Comparison of ENCODE assay signal across 26 cellular contexts in genomic region chr3:53764376-53764775, GRCh38.
A peak's percentile ranks its signal among the peaks of the same experiment; 100 is the strongest.
DNase-seq lines count a peak whose midpoint lies in the region; ATAC-seq, FAIRE-seq and TF ChIP-seq lines count a peak whose summit lies in the region.
"Had no signal": no experiment of that assay in that cellular context is flagged by ENCODE, and none has a peak within 500 bp of the region (broad histone marks: within the 10 kb centered on the region; RNA-seq: fewer than 3 reads in every experiment).

No MANE protein-coding gene starts in this region.

- H3K9ac ChIP-seq in mesenchymal stem cell (ENCODE audit: low read length) = no peak overlapping the region
- H3K9ac ChIP-seq: BLaER1 treated with 17β-estradiol and CSF1 and Interleukin-3, amounts not matched to agents 10 nM and 100 nM had no signal

- 85% methylated on average over 9 of the region's 9 CpGs for WGBS in mesenchymal stem cell

- H3K27me3 Mint-ChIP-seq in effector memory CD8-positive, alpha-beta T cell = peaks cover 12 to 22% of the 10 kb centered on the region in 2 donors
- H3K27me3 Mint-ChIP-seq: stimulated activated memory B cell treated with anti-CD40 and anti-IgM and Interleukin-4, amounts not matched to agents 10 μg/mL and 1 μg/mL and 100 μg/mL, for 72 hours had no signal

- no peak overlapping the region for H3K4ac ChIP-seq in mesenchymal stem cell (ENCODE audit: low read depth in 1 of 2, low read length in 2 of 2)

- FAIRE-seq in GM12891 (lab: Jason Lieb, UNC) = peak; percentile 69
- FAIRE-seq: TTC549 had no signal

- H3K18ac ChIP-seq in mesenchymal stem cell (ENCODE audit: low read depth in 1 of 2, low read length in 2 of 2) = no peak overlapping the region

- ATAC-seq in effector memory CD8-positive, alpha-beta T cell (replicated peaks) = no peak
- ATAC-seq: activated naive CD4-positive, alpha-beta T cell treated with anti-CD3 and anti-CD28 coated beads, Interleukin-2, amount 50 U/mL, for 72 hours; stimulated activated memory B cell treated with anti-CD40 and anti-IgM and Interleukin-4, amounts not matched to agents 10 μg/mL and 1 μg/mL and 100 μg/mL, for 72 hours had no signal

- H2BK12ac ChIP-seq in mesenchymal stem cell (ENCODE audit: low read length in 2 of 2) = no peak overlapping the region

- H3K36me3 ChIP-seq in mesenchymal stem cell (ENCODE audit: control insufficient read depth in 1 of 2, insufficient read depth in 2 of 2, low read depth in 1 of 2, low read length in 2 of 2) = no peaks in the 10 kb centered on the region
- H3K36me3 ChIP-seq: BLaER1 treated with 17β-estradiol and CSF1 and Interleukin-3, amounts not matched to agents 10 nM and 100 nM; colonic mucosa; right lobe of liver; suprapubic skin; uterus had no signal

- H3K79me1 ChIP-seq in mesenchymal stem cell (replicated peaks; ENCODE audit: low read length, poor library complexity, severe bottlenecking) = no peaks in the 10 kb centered on the region

- H3K4me2 ChIP-seq in mesenchymal stem cell (ENCODE audit: low read length, poor library complexity, severe bottlenecking) = no peak overlapping the region
- H3K4me2 ChIP-seq: BLaER1 treated with 17β-estradiol and CSF1 and Interleukin-3, amounts not matched to agents 10 nM and 100 nM had no signal

- H3K4me1 ChIP-seq in mesenchymal stem cell (ENCODE audit: control insufficient read depth, insufficient read depth, low read depth, low read length) = no peaks in the 10 kb centered on the region
- H3K4me1 ChIP-seq: colonic mucosa, right lobe of liver, suprapubic skin, uterus had no signal

- no peak overlapping the region for H2BK5ac ChIP-seq in mesenchymal stem cell (ENCODE audit: low read depth, low read length, poor library complexity, severe bottlenecking)

- H2AK5ac ChIP-seq in mesenchymal stem cell (ENCODE audit: low read length, severe bottlenecking) = no peak overlapping the region

- no peaks in the 10 kb centered on the region for H3K9me3 ChIP-seq in mesenchymal stem cell (ENCODE audit: control insufficient read depth, low read length)
- H3K9me3 ChIP-seq: BLaER1 treated with 17β-estradiol and CSF1 and Interleukin-3, amounts not matched to agents 10 nM and 100 nM; colonic mucosa; right lobe of liver; suprapubic skin; uterus had no signal

- peaks cover 35 to 55% of the 10 kb centered on the region in 2 experiments for H3K27me3 ChIP-seq in mesenchymal stem cell (ENCODE audit: control insufficient read depth in 1 of 2, insufficient read depth in 1 of 2, low read length in 2 of 2)
- H3K27me3 ChIP-seq: BLaER1 treated with 17β-estradiol and CSF1 and Interleukin-3, amounts not matched to agents 10 nM and 100 nM; colonic mucosa; right lobe of liver; suprapubic skin; uterus had no signal

- no peak overlapping the region for H4K8ac ChIP-seq in mesenchymal stem cell (ENCODE audit: low read length)

- no peak overlapping the region for H3K27ac ChIP-seq in mesenchymal stem cell (ENCODE audit: low read length, poor library complexity, severe bottlenecking)
- H3K27ac ChIP-seq: BLaER1 treated with 17β-estradiol and CSF1 and Interleukin-3, amounts not matched to agents 10 nM and 100 nM; colonic mucosa; right lobe of liver; suprapubic skin; uterus had no signal

- no peak overlapping the region for H2BK15ac ChIP-seq in mesenchymal stem cell (ENCODE audit: low read depth, poor library complexity, severe bottlenecking)

- no peaks in the 10 kb centered on the region for H3K9me3 Mint-ChIP-seq in effector memory CD8-positive, alpha-beta T cell
- H3K9me3 Mint-ChIP-seq: activated naive CD4-positive, alpha-beta T cell treated with anti-CD3 and anti-CD28 coated beads, Interleukin-2, amount 50 U/mL, for 72 hours; stimulated activated memory B cell treated with anti-CD40 and anti-IgM and Interleukin-4, amounts not matched to agents 10 μg/mL and 1 μg/mL and 100 μg/mL, for 72 hours; T-helper 1 cell treated with Interleukin-12 subunit alpha and Interleukin-12 subunit beta and Interleukin-4 antibody, amounts not matched to agents 30 μg/mL and 1 μg/mL, for 36 hours had no signal

- peak overlapping the region in 1 of 2 experiments; percentile 42 for H3K14ac ChIP-seq in mesenchymal stem cell (ENCODE audit: low read length in 2 of 2)

- peak overlapping the region; percentile 71 for H4K91ac ChIP-seq in mesenchymal stem cell (ENCODE audit: low read length)

- no peak for DNase-seq in GM12891 (ENCODE audit: insufficient read length, low spot score)
- peak; percentile 29 for DNase-seq in NCI-H2196 treated with DMSO at 0.1 percent for 48 hours (lab: John Stamatoyannopoulos, UW; ENCODE audit: unreplicated experiment)
- peak; percentile 73 for DNase-seq in SHP77 treated with DMSO at 0.1 percent for 48 hours (lab: John Stamatoyannopoulos, UW)
- no peak for DNase-seq in mesenchymal stem cell
- DNase-seq in dedifferentiated amniotic fluid mesenchymal stem cell (ENCODE audit: extremely low spot score) = no peak
- DNase-seq in mesenteric fat pad (ENCODE audit: low spot score) = no peak
- DNase-seq in effector memory CD8-positive, alpha-beta T cell = no peak
- no peak for DNase-seq in hypothalamus (lab: John Stamatoyannopoulos, UW)
- DNase-seq: activated T-cell treated with anti-CD3 and anti-CD28 coated beads for 4 hours; colonic mucosa; COR-L47; effector memory CD4-positive, alpha-beta T cell; GOT3; kidney glomerular epithelial cell; NCI-H187 treated with DMSO at 0.1 percent for 48 hours; NCI-H446 treated with DMSO at 0.1 percent for 48 hours; right lobe of liver; stimulated activated CD4-positive, alpha-beta T cell treated with anti-CD3 and anti-CD28 coated beads, Interleukin-4, amount 100 ng/mL, for 4 hours; uterus had no signal

- H3K4me3 ChIP-seq in mesenchymal stem cell (ENCODE audit: insufficient read depth in 1 of 2, low read depth in 1 of 2, low read length in 2 of 2) = no peak overlapping the region
- H3K4me3 ChIP-seq: BLaER1 treated with 17β-estradiol and CSF1 and Interleukin-3, amounts not matched to agents 10 nM and 100 nM; colonic mucosa; right lobe of liver; suprapubic skin; uterus had no signal

- no peak overlapping the region for H3K27ac Mint-ChIP-seq in effector memory CD8-positive, alpha-beta T cell
- H3K27ac Mint-ChIP-seq: activated naive CD4-positive, alpha-beta T cell treated with anti-CD3 and anti-CD28 coated beads, Interleukin-2, amount 50 U/mL, for 72 hours; progenitor cell of endocrine pancreas; stimulated activated memory B cell treated with anti-CD40 and anti-IgM and Interleukin-4, amounts not matched to agents 10 μg/mL and 1 μg/mL and 100 μg/mL, for 72 hours; T-helper 1 cell treated with Interleukin-12 subunit alpha and Interleukin-12 subunit beta and Interleukin-4 antibody, amounts not matched to agents 30 μg/mL and 1 μg/mL, for 36 hours had no signal

- H2AFZ ChIP-seq in mesenchymal stem cell (ENCODE audit: low read depth, low read length) = no peak overlapping the region

- no peaks in the 10 kb centered on the region for H3K4me1 Mint-ChIP-seq in effector memory CD8-positive, alpha-beta T cell (ENCODE audit: low read depth in 2 of 2)

- no peaks in the 10 kb centered on the region for H3K36me3 Mint-ChIP-seq in effector memory CD8-positive, alpha-beta T cell (ENCODE audit: insufficient read depth)
- H3K36me3 Mint-ChIP-seq: activated naive CD4-positive, alpha-beta T cell treated with anti-CD3 and anti-CD28 coated beads, Interleukin-2, amount 50 U/mL, for 72 hours had no signal

- no peak overlapping the region for H3K23ac ChIP-seq in mesenchymal stem cell (ENCODE audit: low read length in 2 of 2)

- TF ChIP-seq POLR2A in GM12891 (IDR thresholded peaks at IDR 0.05; ENCODE audit: low read depth, low read length) = no peak

- no peak overlapping the region for H2BK120ac ChIP-seq in mesenchymal stem cell (ENCODE audit: low read depth, low read length)

- no peak overlapping the region for H3K4me3 Mint-ChIP-seq in effector memory CD8-positive, alpha-beta T cell
- H3K4me3 Mint-ChIP-seq: stimulated activated memory B cell treated with anti-CD40 and anti-IgM and Interleukin-4, amounts not matched to agents 10 μg/mL and 1 μg/mL and 100 μg/mL, for 72 hours; T-helper 1 cell treated with Interleukin-12 subunit alpha and Interleukin-12 subunit beta and Interleukin-4 antibody, amounts not matched to agents 30 μg/mL and 1 μg/mL, for 36 hours had no signal

TF ChIP-seq in GM12891, 5 proteins besides CTCF, POLR2A, EP300 and RAD21:
- TF ChIP-seq PAX5 (IDR thresholded peaks at IDR 0.05; ENCODE audit: insufficient read depth, low read length, severe bottlenecking) (no peak), POU2F2 (IDR thresholded peaks at IDR 0.05; ENCODE audit: low read depth, low read length) (no peak), POLR2AphosphoS5 (IDR thresholded peaks at IDR 0.05; ENCODE audit: low read depth, low read length) (no peak), SPI1 (IDR thresholded peaks at IDR 0.05; ENCODE audit: low read depth, low read length) (no peak), TAF1 (IDR thresholded peaks at IDR 0.05; ENCODE audit: low read depth, low read length) (no peak)

Comparison
In these comparisons a context has a peak if more than half of its experiments do, and no peak if none do; other contexts are left out.
1. DNase-seq: peak in NCI-H2196 treated with DMSO at 0.1 percent for 48 hours (single experiment) and SHP77 treated with DMSO at 0.1 percent for 48 hours (single experiment); none in GM12891 (single experiment), mesenchymal stem cell (single experiment), dedifferentiated amniotic fluid mesenchymal stem cell (single experiment), mesenteric fat pad (single experiment), effector memory CD8-positive, alpha-beta T cell (0 of 3) and hypothalamus (0 of 51).